ENCODE assay signal across 7 cellular contexts in the genomic region with DNA sequence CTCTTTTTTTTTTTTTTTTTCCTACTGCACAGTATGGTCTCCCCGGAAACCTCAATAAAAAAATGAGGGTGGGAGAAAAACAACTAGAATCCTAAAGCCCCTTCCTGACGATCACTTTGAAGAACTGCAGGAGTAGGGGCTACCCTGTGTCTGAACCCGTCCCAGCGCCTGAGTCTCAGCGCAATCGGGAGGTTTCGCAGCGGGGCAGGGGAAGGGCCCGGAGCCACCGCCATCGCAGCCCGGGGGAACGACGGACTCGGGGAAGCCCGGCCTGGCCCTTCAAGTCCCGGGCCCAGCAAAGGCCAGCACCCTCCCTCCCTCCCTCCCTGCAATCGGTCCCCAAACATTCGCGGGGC. TPM values are rescaled to one million over a fixed set of nuclear protein-coding genes. Genes with fewer than 3 reads are reported as not detected.
DNase-seq lines count a peak whose midpoint lies in the region; ATAC-seq and TF ChIP-seq lines count a peak whose summit lies in the region.

No MANE protein-coding gene starts in this region.

- H3K4me1 ChIP-seq in KMS-11 (ENCODE audit: low read depth, poor library complexity, severe bottlenecking) (peaks cover 16% of the 10 kb centered on the region), mammary epithelial cell (ENCODE audit: insufficient read depth, low read length) (peaks cover 6% of the 10 kb centered on the region), testis (peaks cover 7% of the 10 kb centered on the region)

- H3K27me3 ChIP-seq in KMS-11 (ENCODE audit: insufficient read depth, low read depth) = no peaks in the 10 kb centered on the region
- H3K27me3 ChIP-seq in mammary epithelial cell (ENCODE audit: insufficient read depth, low read length) = no peaks in the 10 kb centered on the region
- H3K27me3 ChIP-seq in testis = no peaks in the 10 kb centered on the region

- H2AFZ ChIP-seq in KMS-11 (ENCODE audit: low read depth) (peak overlapping the region; percentile 68), mammary epithelial cell (ENCODE audit: low read depth, low read length) (peak overlapping the region; percentile 91)

- TF ChIP-seq POLR2A in testis (IDR thresholded peaks at IDR 0.05) = no peak

- CTCF ChIA-PET in mammary epithelial cell (lab: Charles Lee; ENCODE audit: low non-redundant PET) = interaction anchor here (0.7 kb wide), 1 partner anchor 500 kb away, joined by 8 read pairs; no protein-coding TSS in a partner anchor

- H3K27ac ChIP-seq in KMS-11 = peak overlapping the region; percentile 78
- H3K27ac ChIP-seq in mammary epithelial cell (ENCODE audit: insufficient read depth, low read depth, low read length) = peak overlapping the region; percentile 67
- H3K27ac ChIP-seq in testis = peak overlapping the region; percentile 61 to 83

- H3K36me3 ChIP-seq in KMS-11 (ENCODE audit: insufficient read depth) (no peaks in the 10 kb centered on the region; the same call in 1 of the 2 replicates), mammary epithelial cell (ENCODE audit: insufficient read depth, low read length) (peaks cover 13% of the 10 kb centered on the region), testis (ENCODE audit: low read depth, missing control alignments) (no peaks in the 10 kb centered on the region)

- H3K4me2 ChIP-seq in KMS-11 (peak overlapping the region; percentile 83), mammary epithelial cell (ENCODE audit: insufficient read depth, low read depth, low read length) (peak overlapping the region; percentile 84)

- TF ChIP-seq CTCF in GM10266 (IDR thresholded peaks at IDR 0.05; ENCODE audit: control insufficient read depth, insufficient read depth, low read depth, missing control alignments) (no peak), KMS-11 (conservative IDR thresholded peaks at IDR 0.05; ENCODE audit: low read depth, low read length) (no peak), mammary epithelial cell (conservative IDR thresholded peaks at IDR 0.05 in 1 of 2, IDR thresholded peaks at IDR 0.05 in 1 of 2; ENCODE audit: extremely low read depth in 1 of 2, insufficient read depth in 1 of 2, low read depth in 1 of 2, low read length in 2 of 2) (no peak), testis (IDR thresholded peaks at IDR 0.05) (no peak)

- H3K79me2 ChIP-seq in KMS-11 (ENCODE audit: insufficient read depth, low read depth) (peaks cover 53% of the 10 kb centered on the region), mammary epithelial cell (ENCODE audit: insufficient read depth, low read length) (peaks cover 43% of the 10 kb centered on the region)

- DNase-seq in GM10266 (ENCODE audit: extremely low spot score) = peak; percentile 29
- no peak for DNase-seq in mammary epithelial cell
- peak; percentile 50 for DNase-seq in left kidney (ENCODE audit: low read depth, low spot score)
- DNase-seq in testis = no peak
- no peak for DNase-seq in SW480 (ENCODE audit: low spot score)

- H3K9me3 ChIP-seq in mammary epithelial cell (replicated peaks; ENCODE audit: insufficient read depth, low read length) (no peaks in the 10 kb centered on the region), testis (no peaks in the 10 kb centered on the region)

- in situ Hi-C loops in mammary epithelial cell (cut with MboI; ENCODE audit: low sequenced_read_pairs in 2 of 2) = no loop called here

- 7% methylated on average over 3 of the region's 20 CpGs for WGBS in mammary epithelial cell (ENCODE audit: low coverage, missing lambda C conversion rate)
- 0% methylated on average over 15 to 20 of the region's 20 CpGs for WGBS in testis, 2 donors

- H3K4me3 ChIP-seq in KMS-11 (IDR thresholded peaks at IDR 0.05; ENCODE audit: insufficient read depth, low read depth, low read length) (no peak overlapping the region), mammary epithelial cell (replicated peaks in 1 of 3; ENCODE audit: insufficient read depth in 1 of 3, low read depth in 2 of 3, low read length in 3 of 3) (peak overlapping the region; percentile 69 to 98 (median 92)), testis (peak overlapping the region; percentile 72 to 92)

- H3K9ac ChIP-seq in KMS-11 = peak overlapping the region; percentile 88
- peak overlapping the region; percentile 85 for H3K9ac ChIP-seq in mammary epithelial cell (ENCODE audit: insufficient read depth, low read length)

- H4K20me1 ChIP-seq in KMS-11 (ENCODE audit: insufficient read depth) = no peaks in the 10 kb centered on the region
- no peaks in the 10 kb centered on the region for H4K20me1 ChIP-seq in mammary epithelial cell (ENCODE audit: insufficient read depth, low read length)

- dilution Hi-C loops in mammary epithelial cell (cut with HindIII; ENCODE audit: low sequenced_read_pairs) = no loop called here

- ATAC-seq in GM21526 (IDR thresholded peaks at IDR 0.05; ENCODE audit: low FRiP score, unreplicated experiment) = peak; percentile 15

- no TSS peak for BruUV-seq in mammary epithelial cell (replicated peaks; lab: Mats Ljungman, UMichigan)

- intact Hi-C loops in mammary epithelial cell (cut with micrococcal nuclease) (no loop called here), testis (cut with DNase I; ENCODE audit: low total_unique reads) (no loop called here)

RNA-seq across cellular contexts. Expression of a gene that starts 0.4 kb away (rescaled TPM):
- 100 to 1,000 TPM; 169 to 171 TPM for total RNA-seq in mammary epithelial cell
- 106 TPM for polyA plus RNA-seq in mammary epithelial cell
- 141 TPM for polyA minus RNA-seq in mammary epithelial cell
- 10 to 100 TPM; 86.3 to 86.9 TPM for total RNA-seq in testis
- 57.9 TPM for polyA plus RNA-seq in testis (ENCODE audit: insufficient read depth, low read depth, low replicate concordance)

RNA-seq across cellular contexts. Expression of a gene that starts 34.7 kb away (rescaled TPM):
- total RNA-seq in mammary epithelial cell = 10 to 100 TPM; 23.1 to 63.0 TPM
- 34.0 TPM for polyA plus RNA-seq in mammary epithelial cell
- polyA minus RNA-seq in mammary epithelial cell = 14.2 TPM
- 10 to 100 TPM; 27.4 to 37.0 TPM for total RNA-seq in testis
- polyA plus RNA-seq in testis (ENCODE audit: insufficient read depth, low read depth, low replicate concordance) = 19.6 TPM

Comparison
In these comparisons a context has a peak if more than half of its experiments do, and no peak if none do; other contexts are left out.
1. DNase-seq: peak in GM10266 (single experiment) and left kidney (single experiment); none in mammary epithelial cell (single experiment), testis (single experiment) and SW480 (single experiment).
2. Peak in every context shown above with its lines, with median percentiles within 50 percentile points of each other: H3K27ac ChIP-seq.